Comparison of ENCODE assay signal across 1 cellular context in the genomic region with DNA sequence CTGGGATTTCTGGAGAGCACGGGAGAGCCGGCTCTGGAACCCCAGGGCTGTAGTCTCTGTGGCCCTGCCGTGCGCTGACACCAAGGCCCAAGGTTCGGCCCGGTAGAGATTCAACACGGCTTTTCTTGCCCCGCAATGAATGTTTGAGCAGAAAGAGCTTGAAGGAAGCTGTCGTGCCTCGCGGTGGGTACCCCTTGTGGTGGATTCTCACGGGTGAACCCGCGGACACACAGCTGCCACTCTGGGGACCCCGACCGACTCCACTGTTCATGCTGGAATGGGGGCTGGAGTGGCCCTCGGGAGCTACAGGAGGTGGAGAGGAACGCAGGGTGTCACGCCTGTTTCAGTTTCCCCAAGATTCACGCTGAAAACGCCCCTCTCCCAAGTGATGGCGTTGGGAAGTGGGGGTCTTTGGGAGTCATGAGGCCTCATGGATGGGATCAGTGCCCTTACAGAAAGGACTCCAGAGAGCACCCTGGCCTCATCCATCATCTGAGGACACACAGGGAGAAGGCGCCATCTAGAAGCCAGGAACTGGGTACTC.
TF ChIP-seq lines count a peak whose summit lies in the region.

No MANE protein-coding gene starts in this region.

TF ChIP-seq in endothelial cell of umbilical vein, 7 proteins besides CTCF, POLR2A, EP300 and RAD21:
- TF ChIP-seq JUN (IDR thresholded peaks at IDR 0.05; ENCODE audit: borderline replicate concordance, insufficient read depth, insufficient read length, low read depth) (no peak), POLR2AphosphoS5 (IDR thresholded peaks at IDR 0.05; ENCODE audit: insufficient read depth, low read depth, low read length) (peak; percentile 11)
